ENCODE assay signal across 20 cellular contexts in the genomic region with DNA sequence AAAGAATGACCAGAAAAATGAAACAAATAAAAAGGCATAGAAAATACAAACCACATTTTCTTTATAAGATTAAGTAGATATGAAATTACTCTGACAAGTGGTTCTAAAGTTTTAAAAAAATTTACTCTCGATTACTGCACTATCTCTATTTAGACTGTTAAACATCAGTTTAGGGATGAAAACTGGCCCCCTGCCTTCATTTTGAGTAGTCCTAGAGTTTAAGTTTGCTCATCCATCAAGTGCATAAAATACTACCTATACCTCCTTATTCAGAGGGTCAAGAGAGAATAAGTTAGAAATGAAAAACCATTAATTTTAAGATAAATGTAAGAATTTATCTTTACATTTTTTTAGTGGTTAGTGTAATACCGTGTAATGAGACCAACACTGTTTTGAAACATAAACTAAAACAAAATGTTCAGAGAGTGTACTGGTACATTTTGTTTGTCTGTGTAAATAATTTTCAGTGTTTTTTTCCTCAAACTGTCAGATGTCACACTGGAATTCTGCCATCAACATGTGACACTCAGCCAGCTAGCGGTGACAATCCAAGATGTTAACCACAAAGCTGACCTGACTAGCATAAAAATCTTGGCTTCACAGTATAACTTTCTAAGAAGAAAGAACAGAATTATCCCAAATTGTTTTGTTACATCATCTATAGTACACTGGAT.
DNase-seq lines count a peak whose midpoint lies in the region; ATAC-seq and TF ChIP-seq lines count a peak whose summit lies in the region.
"Had no signal": no experiment of that assay in that cellular context is flagged by ENCODE, and none has a peak within 500 bp of the region (broad histone marks: within the 10 kb centered on the region; RNA-seq: fewer than 3 reads in every experiment).

No MANE protein-coding gene starts in this region.

- TF ChIP-seq CTCF in suprapubic skin (IDR thresholded peaks at IDR 0.05): no peak

- H3K27ac ChIP-seq in suprapubic skin: peak overlapping the region; percentile 58
- H3K27ac ChIP-seq: HL-60, PC-9, RWPE1 had no signal

- no peaks in the 10 kb centered on the region for H3K9me3 ChIP-seq in suprapubic skin
- H3K9me3 ChIP-seq: HAP-1 had no signal

- H3K4me3 ChIP-seq in suprapubic skin: no peak overlapping the region
- H3K4me3 ChIP-seq: HAP-1, PC-9 had no signal

- DNase-seq in astrocyte of the hippocampus (ENCODE audit: low read depth, low spot score) (peak; percentile 0), globus pallidus (ENCODE audit: low spot score) (peak; percentile 50), occipital lobe (lab: John Stamatoyannopoulos, UW) (peak; percentile 0), suprapubic skin (ENCODE audit: low spot score in 2 of 2) (peak in 1 of 2 donors; percentile 70), germinal center (ENCODE audit: low spot score) (no peak), KG1 (lab: John Stamatoyannopoulos, UW) (no peak)
- DNase-seq: ACHN, DMS79 treated with DMSO at 0.1 percent for 48 hours, IMR-90, Karpas-422, NCI-H1048, NCI-H1436, NCI-H1930, NCI-H345, NCI-H526, PC-9 had no signal

- TF ChIP-seq POLR2A in suprapubic skin (IDR thresholded peaks at IDR 0.05): no peak

- no peaks in the 10 kb centered on the region for H3K4me1 ChIP-seq in suprapubic skin
- H3K4me1 ChIP-seq: HAP-1 had no signal

- no peaks in the 10 kb centered on the region for H3K27me3 ChIP-seq in suprapubic skin

- H3K36me3 ChIP-seq in suprapubic skin: no peaks in the 10 kb centered on the region
- H3K36me3 ChIP-seq: HAP-1 had no signal

- TF ChIP-seq EP300 in suprapubic skin (IDR thresholded peaks at IDR 0.05): no peak

- no peak for ATAC-seq in GM21360 (IDR thresholded peaks at IDR 0.05; ENCODE audit: unreplicated experiment)

- WGBS in suprapubic skin: 53% methylated on average over 3 of the region's 3 CpGs

Comparison
In these comparisons a context has a peak if more than half of its experiments do, and no peak if none do; other contexts are left out.
1. DNase-seq: peak in astrocyte of the hippocampus (single experiment), globus pallidus (single experiment) and occipital lobe (single experiment); none in germinal center (single experiment) and KG1 (single experiment).